ENCODE assay signal across 31 cellular contexts in genomic region chr3:102866845-102867244, GRCh38.
"Had no signal": no experiment of that assay in that cellular context is flagged by ENCODE, and none has a peak within 500 bp of the region (broad histone marks: within the 10 kb centered on the region; RNA-seq: fewer than 3 reads in every experiment).

No MANE protein-coding gene starts in this region.

- H3K27me3 Mint-ChIP-seq: activated B cell treated with CpG ODN at 0.5 μM for 24 hours; activated CD4-positive, alpha-beta T cell treated with anti-CD3 and anti-CD28 coated beads, Interleukin-2, amount 10 ng/mL, durations not matched to agents 24 days and 14 days; activated CD8-positive, alpha-beta memory T cell treated with anti-CD3 and anti-CD28 coated beads, Interleukin-2, amount 10 ng/mL, durations not matched to agents 7 days and 5 days; activated naive CD8-positive, alpha-beta T cell treated with anti-CD3 and anti-CD28 coated beads, Interleukin-2, amount 50 U/mL, for 24 hours; activated T-cell treated with anti-CD3 and anti-CD28 coated beads, Interleukin-2, amount 50 U/mL, for 24 hours; T-cell had no signal

- H3K36me3 Mint-ChIP-seq: activated CD8-positive, alpha-beta memory T cell treated with anti-CD3 and anti-CD28 coated beads, Interleukin-2, amount 10 ng/mL, durations not matched to agents 7 days and 5 days; activated naive CD4-positive, alpha-beta T cell treated with anti-CD3 and anti-CD28 coated beads, Interleukin-2, amount 50 U/mL, for 72 hours; T-cell had no signal

- H3K9me3 Mint-ChIP-seq: activated B cell treated with CpG ODN at 0.5 μM for 24 hours; activated CD4-positive, alpha-beta T cell treated with anti-CD3 and anti-CD28 coated beads, Interleukin-2, amount 10 ng/mL, durations not matched to agents 24 days and 14 days; activated naive CD8-positive, alpha-beta T cell treated with anti-CD3 and anti-CD28 coated beads, Interleukin-2, amount 50 U/mL, for 24 hours; activated T-cell treated with anti-CD3 and anti-CD28 coated beads, Interleukin-2, amount 50 U/mL, for 24 hours; activated T-helper 1 cell treated with anti-CD3 and anti-CD28 coated beads, Interleukin-12 subunit alpha, Interleukin-12 subunit beta, Interleukin-2, Interleukin-4 antibody, amounts not matched to agents 30 ng/mL and 10 ng/mL and 1 ng/mL, durations not matched to agents 14 hours and 24 hours and 36 hours had no signal

- H3K4me1 Mint-ChIP-seq: activated B cell treated with CpG ODN at 0.5 μM for 24 hours; activated CD4-positive, alpha-beta T cell treated with anti-CD3 and anti-CD28 coated beads, Interleukin-2, amount 10 ng/mL, durations not matched to agents 24 days and 14 days; activated CD8-positive, alpha-beta memory T cell treated with anti-CD3 and anti-CD28 coated beads, Interleukin-2, amount 10 ng/mL, durations not matched to agents 7 days and 5 days; activated naive CD8-positive, alpha-beta T cell treated with anti-CD3 and anti-CD28 coated beads, Interleukin-2, amount 50 U/mL, for 24 hours; T-cell had no signal

- H3K4me3 Mint-ChIP-seq: activated B cell treated with CpG ODN at 0.5 μM for 24 hours; activated CD4-positive, alpha-beta T cell treated with anti-CD3 and anti-CD28 coated beads, Interleukin-2, amount 10 ng/mL, durations not matched to agents 24 days and 14 days; activated CD8-positive, alpha-beta memory T cell treated with anti-CD3 and anti-CD28 coated beads, Interleukin-2, amount 10 ng/mL, durations not matched to agents 7 days and 5 days; activated naive CD8-positive, alpha-beta T cell treated with anti-CD3 and anti-CD28 coated beads, Interleukin-2, amount 50 U/mL, for 24 hours; activated T-cell treated with anti-CD3 and anti-CD28 coated beads, Interleukin-2, amount 50 U/mL, for 24 hours; activated T-helper 1 cell treated with anti-CD3 and anti-CD28 coated beads, Interleukin-12 subunit alpha, Interleukin-12 subunit beta, Interleukin-2, Interleukin-4 antibody, amounts not matched to agents 30 ng/mL and 10 ng/mL and 1 ng/mL, durations not matched to agents 14 hours and 24 hours and 36 hours; T-cell had no signal

- FAIRE-seq: bronchial epithelial cell, TTC549 had no signal

- ATAC-seq: activated CD8-positive, alpha-beta memory T cell treated with anti-CD3 and anti-CD28 coated beads, Interleukin-2, amount 10 ng/mL, durations not matched to agents 7 days and 5 days; activated naive CD4-positive, alpha-beta T cell treated with anti-CD3 and anti-CD28 coated beads, Interleukin-2, amount 50 U/mL, for 72 hours; activated naive CD8-positive, alpha-beta T cell treated with anti-CD3 and anti-CD28 coated beads, Interleukin-2, amount 50 U/mL, for 24 hours; body of pancreas; Right ventricle myocardium inferior; T-cell had no signal

- H3K27me3 ChIP-seq: ascending aorta, body of pancreas had no signal

- H3K27ac ChIP-seq: ascending aorta, body of pancreas, SK-N-MC had no signal

- H3K27ac Mint-ChIP-seq: activated B cell treated with CpG ODN at 0.5 μM for 24 hours; activated CD4-positive, alpha-beta T cell treated with anti-CD3 and anti-CD28 coated beads, Interleukin-2, amount 10 ng/mL, durations not matched to agents 24 days and 14 days; activated CD8-positive, alpha-beta memory T cell treated with anti-CD3 and anti-CD28 coated beads, Interleukin-2, amount 10 ng/mL, durations not matched to agents 7 days and 5 days; activated naive CD4-positive, alpha-beta T cell treated with anti-CD3 and anti-CD28 coated beads, Interleukin-2, amount 50 U/mL, for 72 hours; activated naive CD8-positive, alpha-beta T cell treated with anti-CD3 and anti-CD28 coated beads, Interleukin-2, amount 50 U/mL, for 24 hours; activated T-cell treated with anti-CD3 and anti-CD28 coated beads, Interleukin-2, amount 50 U/mL, for 24 hours; activated T-helper 1 cell treated with anti-CD3 and anti-CD28 coated beads, Interleukin-12 subunit alpha, Interleukin-12 subunit beta, Interleukin-2, Interleukin-4 antibody, amounts not matched to agents 30 ng/mL and 10 ng/mL and 1 ng/mL, durations not matched to agents 14 hours and 24 hours and 36 hours; T-cell had no signal

- DNase-seq: activated B cell treated with CpG ODN at 0.5 μM for 24 hours; activated CD4-positive, alpha-beta T cell treated with anti-CD3 and anti-CD28 coated beads for 1 hour; activated CD4-positive, alpha-beta T cell treated with anti-CD3 and anti-CD28 coated beads, Interleukin-2, amount 10 ng/mL, durations not matched to agents 24 days and 14 days; activated CD4-positive, alpha-beta T cell treated with anti-CD3 and anti-CD28 coated beads, Interleukin-2, amount 50 U/mL, for 48 hours; activated CD8-positive, alpha-beta memory T cell treated with anti-CD3 and anti-CD28 coated beads, Interleukin-2, amount 10 ng/mL, durations not matched to agents 7 days and 5 days; activated effector memory CD4-positive, alpha-beta T cell treated with Interleukin-2 at 50 U/mL for 16 hours; activated naive CD4-positive, alpha-beta T cell treated with Interleukin-2 at 50 U/mL for 16 hours; activated naive CD8-positive, alpha-beta T cell treated with anti-CD3 and anti-CD28 coated beads, Interleukin-2, amount 50 U/mL, for 24 hours; activated T-cell treated with anti-CD3 and anti-CD28 coated beads, Interleukin-2, amount 50 U/mL, for 24 hours; amniotic stem cell; body of pancreas; central memory CD4-positive, alpha-beta T cell; NCI-H1092; NCI-H1417; NCI-H2029; NCI-H2107; NCI-H2171 treated with DMSO at 0.1 percent for 48 hours; NCI-H226; NCI-H526; NCI-H82; RPMI8226; T-cell; T-helper 2 cell; T1000 had no signal

- H3K9me3 ChIP-seq: ascending aorta, body of pancreas had no signal
